Comparison of ENCODE assay signal across 11 cellular contexts in the genomic region with DNA sequence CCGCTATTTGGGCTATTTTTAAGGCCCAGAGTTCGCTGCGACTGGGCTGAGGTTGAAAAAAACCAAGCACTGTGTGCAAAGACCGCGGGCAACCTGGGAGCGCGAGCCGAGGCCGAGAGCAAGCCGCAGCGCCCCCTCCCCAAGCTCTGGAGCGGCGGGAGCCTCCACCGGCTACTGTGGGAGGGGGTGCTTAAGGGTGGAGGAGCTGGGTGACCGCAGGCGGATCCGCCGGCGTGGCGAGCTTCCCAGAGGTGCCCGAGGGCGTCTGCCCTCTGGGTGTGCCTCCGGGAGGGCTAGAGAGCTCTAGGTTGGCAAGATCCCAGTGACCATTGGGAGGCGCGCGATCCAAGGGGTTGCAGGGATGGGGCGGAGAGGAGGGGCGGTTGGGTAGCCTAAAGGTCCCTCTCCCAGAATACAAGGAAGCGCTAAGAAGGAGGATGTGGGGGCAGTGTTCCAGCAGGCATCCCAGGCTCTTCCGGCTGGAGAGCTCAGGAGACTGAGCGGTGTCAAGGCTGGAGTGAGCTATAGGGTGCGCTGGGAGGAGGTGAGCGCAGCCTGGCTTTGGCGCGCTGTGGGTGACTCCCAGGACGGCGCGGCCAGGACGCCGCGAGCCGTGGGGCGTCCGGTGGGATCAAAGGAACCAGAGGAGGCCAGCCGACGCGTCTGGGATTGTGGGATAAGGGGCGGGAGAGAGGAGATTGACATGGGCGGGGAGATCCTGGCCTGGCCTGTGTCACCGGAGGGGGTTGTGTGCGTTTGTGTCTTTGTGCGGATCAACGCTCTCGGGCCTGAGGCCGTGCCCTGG. TPM values are rescaled to one million over a fixed set of nuclear protein-coding genes. Genes with fewer than 3 reads are reported as not detected.
DNase-seq lines count a peak whose midpoint lies in the region; ATAC-seq, FAIRE-seq and TF ChIP-seq lines count a peak whose summit lies in the region.
"Had no signal": no experiment of that assay in that cellular context is flagged by ENCODE, and none has a peak within 500 bp of the region (broad histone marks: within the 10 kb centered on the region; RNA-seq: fewer than 3 reads in every experiment).

No MANE protein-coding gene starts in this region.

- peak overlapping the region; percentile 94 for H3K4me2 ChIP-seq in HepG2 (ENCODE audit: low read depth, low read length)

- H3K9me3 Mint-ChIP-seq in Calu3 (ENCODE audit: low read depth, unreplicated experiment), result no peaks in the 10 kb centered on the region
- no peaks in the 10 kb centered on the region for H3K9me3 Mint-ChIP-seq in activated CD8-positive, alpha-beta T cell treated with anti-CD3 and anti-CD28 coated beads, Interleukin-2, amount 10 ng/mL, durations not matched to agents 7 days and 5 days (ENCODE audit: insufficient read depth)

- H3K79me2 ChIP-seq in HepG2 (ENCODE audit: insufficient read depth, low read length), result no peaks in the 10 kb centered on the region

- H3K4me1 ChIP-seq in HepG2 (ENCODE audit: insufficient read depth, low read length) (peaks cover 26% of the 10 kb centered on the region), breast epithelium (no peaks in the 10 kb centered on the region)

- FAIRE-seq in HepG2 (lab: Jason Lieb, UNC), result peak; percentile 58
- FAIRE-seq: colon, G401.6 had no signal

- H3K27me3 Mint-ChIP-seq in Calu3 (ENCODE audit: unreplicated experiment), result peaks cover 82% of the 10 kb centered on the region
- H3K27me3 Mint-ChIP-seq in activated CD8-positive, alpha-beta T cell treated with anti-CD3 and anti-CD28 coated beads, Interleukin-2, amount 10 ng/mL, durations not matched to agents 7 days and 5 days (ENCODE audit: low read depth), result peaks cover 92% of the 10 kb centered on the region

- DNase-seq in Calu3 (no peak), NCI-H1092 (lab: John Stamatoyannopoulos, UW) (peak; percentile 80), HepG2 (ENCODE audit: low spot score) (peak; percentile 76), breast epithelium (ENCODE audit: low spot score in 2 of 2) (no peak), C1 segment of cervical spinal cord (lab: John Stamatoyannopoulos, UW) (no peak)
- DNase-seq in activated CD4-positive, alpha-beta T cell treated with anti-CD3 and anti-CD28 coated beads for 1 hour, result no peak
- no peak for DNase-seq in activated CD8-positive, alpha-beta T cell treated with anti-CD3 and anti-CD28 coated beads, Interleukin-2, amount 10 ng/mL, durations not matched to agents 7 days and 5 days

- CTCF ChIA-PET in Calu3 (lab: Charles Lee) (interaction anchor here (0.6 kb wide), 1 partner anchor 249 kb away, joined by 4 read pairs; no protein-coding TSS in a partner anchor), HepG2 (lab: Yijun Ruan, JAX; ENCODE audit: low intra/inter-chr PET ratio, low total read pairs) (no interaction called here)
- CTCF ChIA-PET in activated CD8-positive, alpha-beta T cell treated with anti-CD3 and anti-CD28 coated beads, Interleukin-2, amount 10 ng/mL, durations not matched to agents 7 days and 5 days (lab: Charles Lee), result interaction anchor here (2.3 kb wide), 1 partner anchor 11 kb away, joined by 10 read pairs; no protein-coding TSS in a partner anchor

- H3K9me3 ChIP-seq in HepG2 (ENCODE audit: low read length) (no peaks in the 10 kb centered on the region), breast epithelium (no peaks in the 10 kb centered on the region)

- H3K4me1 Mint-ChIP-seq in Calu3 (ENCODE audit: low read depth, unreplicated experiment), result peaks cover 10% of the 10 kb centered on the region
- peaks cover 10% of the 10 kb centered on the region for H3K4me1 Mint-ChIP-seq in activated CD8-positive, alpha-beta T cell treated with anti-CD3 and anti-CD28 coated beads, Interleukin-2, amount 10 ng/mL, durations not matched to agents 7 days and 5 days (ENCODE audit: low read depth)

- TF ChIP-seq CTCF in Calu3 (IDR thresholded peaks at IDR 0.05; ENCODE audit: unreplicated experiment) (no peak), HepG2 (CRISPR knock-in tag; IDR thresholded peaks at IDR 0.05) (peak; percentile 75), breast epithelium (IDR thresholded peaks at IDR 0.05) (no peak)

- peak; percentile 46; the same call in 1 of the 2 replicates for TF ChIP-seq RAD21 in HepG2 (CRISPR knock-in tag; IDR thresholded peaks at IDR 0.05)

- H3K27ac ChIP-seq in HepG2 (ENCODE audit: extremely low read length, insufficient read depth, low read length) (peak overlapping the region; percentile 79), breast epithelium (peak overlapping the region in 1 of 2 donors; percentile 7)

- intact Hi-C loops in Calu3 (cut with micrococcal nuclease; ENCODE audit: unreplicated experiment) (no loop called here), HepG2 (cut with micrococcal nuclease; ENCODE audit: unreplicated experiment) (loop anchor here (1.0 to 5.0 kb wide), 4 partner anchors 10 to 602 kb away; partner anchors contain the start of gene SEM1), breast epithelium (cut with DNase I; ENCODE audit: low total_unique reads) (no loop called here)

- TF ChIP-seq EP300 in HepG2 (IDR thresholded peaks at IDR 0.05; ENCODE audit: low read depth in 2 of 2, low read length in 2 of 2) (no peak), HepG2 (CRISPR knock-in tag; IDR thresholded peaks at IDR 0.05; ENCODE audit: borderline replicate concordance) (no peak)

- H3K27ac Mint-ChIP-seq in Calu3 (ENCODE audit: unreplicated experiment), result no peak overlapping the region
- no peak overlapping the region for H3K27ac Mint-ChIP-seq in activated CD8-positive, alpha-beta T cell treated with anti-CD3 and anti-CD28 coated beads, Interleukin-2, amount 10 ng/mL, durations not matched to agents 7 days and 5 days

- 0% methylated on average over 21 of the region's 55 CpGs for WGBS in HepG2 (ENCODE audit: low lambda C conversion rate)

- peak overlapping the region; percentile 37 for H2AFZ ChIP-seq in HepG2 (ENCODE audit: low read length)

- H3K4me3 Mint-ChIP-seq in Calu3 (ENCODE audit: low read depth, unreplicated experiment), result peak overlapping the region; percentile 78
- H3K4me3 Mint-ChIP-seq in activated CD8-positive, alpha-beta T cell treated with anti-CD3 and anti-CD28 coated beads, Interleukin-2, amount 10 ng/mL, durations not matched to agents 7 days and 5 days, result no peak overlapping the region

- TF ChIP-seq POLR2A in HepG2 (IDR thresholded peaks at IDR 0.05; ENCODE audit: insufficient read depth in 1 of 2, low read depth in 2 of 2, low read length in 2 of 2) (peak; percentile 56 to 82; a peak in 3 of 4 replicates), breast epithelium (IDR thresholded peaks at IDR 0.05) (no peak)

- H3K36me3 ChIP-seq in HepG2 (replicated peaks in 1 of 2; ENCODE audit: control insufficient read depth in 1 of 2, insufficient read depth in 2 of 2, low read length in 2 of 2), result no peaks in the 10 kb centered on the region; a peak in 1 of 5 replicates
- no peaks in the 10 kb centered on the region for H3K36me3 ChIP-seq in breast epithelium

- BruUV-seq in Calu3 (replicated peaks; lab: Mats Ljungman, UMichigan) (no TSS peak), HepG2 (replicated peaks; lab: Mats Ljungman, UMichigan) (TSS peak; percentile 68)

- H4K20me1 ChIP-seq in HepG2 (ENCODE audit: insufficient read depth, low read length), result no peaks in the 10 kb centered on the region

- H3K36me3 Mint-ChIP-seq in Calu3 (ENCODE audit: insufficient read depth, unreplicated experiment), result peaks cover 9% of the 10 kb centered on the region
- no peaks in the 10 kb centered on the region for H3K36me3 Mint-ChIP-seq in activated CD8-positive, alpha-beta T cell treated with anti-CD3 and anti-CD28 coated beads, Interleukin-2, amount 10 ng/mL, durations not matched to agents 7 days and 5 days (ENCODE audit: low read depth)

- ATAC-seq in SK-N-SH treated with all-trans-retinoic acid at 6 μM for 48 hours (peak; percentile 72), HepG2 (peak; percentile 90)
- ATAC-seq in activated CD8-positive, alpha-beta T cell treated with anti-CD3 and anti-CD28 coated beads, Interleukin-2, amount 10 ng/mL, durations not matched to agents 7 days and 5 days, result no peak

- in situ Hi-C loops in HepG2 (cut with HindIII; ENCODE audit: extremely low pct_ligation_motif_present, low pct_unique_long_range_greater_than_20kb), result loop anchor here (25.0 kb wide), 1 partner anchor 704 kb away; the partner anchor contains the start of gene SLC25A13

- H3K4me3 ChIP-seq in HepG2 (replicated peaks in 1 of 3; ENCODE audit: insufficient read depth in 1 of 3, low read depth in 2 of 3, low read length in 3 of 3) (peak overlapping the region; percentile 77 to 83 (median 79)), breast epithelium (peak overlapping the region in 1 of 3 donors; percentile 46)

- H3K27me3 ChIP-seq in HepG2 (ENCODE audit: control insufficient read depth in 1 of 2, insufficient read depth in 2 of 2, low read length in 2 of 2), result no peaks in the 10 kb centered on the region
- H3K27me3 ChIP-seq in breast epithelium, result peaks cover 0 to 100% of the 10 kb centered on the region in 2 donors

- POLR2A ChIA-PET in HepG2 (lab: Yijun Ruan, JAX), result interaction anchor here (0.8 to 6.6 kb wide), 13 partner anchors 10 to 713 kb away, joined by 3 to 163 read pairs (median 3); partner anchors contain the start of gene DLX6
- POLR2A ChIA-PET in activated CD8-positive, alpha-beta T cell treated with anti-CD3 and anti-CD28 coated beads, Interleukin-2, amount 10 ng/mL, durations not matched to agents 7 days and 5 days (lab: Charles Lee), result interaction anchor here (0.6 kb wide), 1 partner anchor 16 kb away, joined by 3 read pairs; no protein-coding TSS in a partner anchor

- H3K9ac ChIP-seq in HepG2 (ENCODE audit: insufficient read depth, low read depth, low read length), result peak overlapping the region; percentile 85

RNA-seq across cellular contexts. Expression of gene DLX5, which starts 8.0 kb away (rescaled TPM):
- not detected in 2 replicates for total RNA-seq in Calu3 (2022)
- not detected in 2 replicates for total RNA-seq in HepG2 (2016; rRNA removed; fragmentation: Illumina TruSeq; extraction: Trizol)
- total RNA-seq in HepG2 (2016; cell fraction: cytosol; rRNA removed; fragmentation: Illumina TruSeq; extraction: Trizol; ENCODE audit: low read depth), result not detected in 2 replicates
- not detected in 2 replicates for total RNA-seq in HepG2 (2016; cell fraction: insoluble cytoplasmic fraction; rRNA removed; fragmentation: Illumina TruSeq; extraction: Trizol)
- not detected in 2 replicates for total RNA-seq in HepG2 (2016; cell fraction: membrane; rRNA removed; fragmentation: Illumina TruSeq; extraction: Trizol)
- not detected in 2 replicates for total RNA-seq in HepG2 (2016; cell fraction: nucleus; rRNA removed; fragmentation: Illumina TruSeq; extraction: Trizol)
- polyA plus RNA-seq in HepG2 (2011; rRNA removed), result not detected in 2 replicates
- polyA plus RNA-seq in HepG2 (2011; cell fraction: cytosol; rRNA removed), result not detected in 2 replicates
- not detected in 2 replicates for polyA plus RNA-seq in HepG2 (2011; cell fraction: nucleus; rRNA removed)
- polyA plus RNA-seq in HepG2 (2012), result not detected in 2 replicates
- polyA plus RNA-seq in HepG2 (2016; cell fraction: cytosol; fragmentation: Illumina TruSeq; extraction: Trizol; ENCODE audit: low read depth), result not detected in 2 replicates
- not detected in 2 replicates for polyA plus RNA-seq in HepG2 (2016; cell fraction: insoluble cytoplasmic fraction; fragmentation: Illumina TruSeq; extraction: Trizol; ENCODE audit: low read depth)
- not detected in 2 replicates for polyA plus RNA-seq in HepG2 (2016; cell fraction: membrane; fragmentation: Illumina TruSeq; extraction: Trizol; ENCODE audit: low read depth)
- polyA plus RNA-seq in HepG2 (2016; cell fraction: nucleus; fragmentation: Illumina TruSeq; extraction: Trizol; ENCODE audit: insufficient read depth, low read depth), result not detected in 2 replicates
- polyA minus RNA-seq in HepG2 (2011; rRNA and poly(A)+ RNA removed; ENCODE audit: low replicate concordance), result not detected in 2 replicates
- not detected in 2 replicates for polyA minus RNA-seq in HepG2 (2011; cell fraction: cytosol; rRNA and poly(A)+ RNA removed)
- not detected in 2 replicates for polyA minus RNA-seq in HepG2 (2011; cell fraction: nucleus; rRNA and poly(A)+ RNA removed)
- not detected for total RNA-seq in breast epithelium
- total RNA-seq in activated CD8-positive, alpha-beta T cell treated with anti-CD3 and anti-CD28 coated beads, Interleukin-2, amount 10 ng/mL, durations not matched to agents 7 days and 5 days, result not detected
- total RNA-seq: lung microvascular endothelial cell had no signal

RNA-seq across cellular contexts. Expression of gene DLX6, which starts 11.2 kb away (rescaled TPM):
- total RNA-seq in Calu3 (2022) (1.1 and 1.2 TPM in 2 replicates), HepG2 (2016; rRNA removed; fragmentation: Illumina TruSeq; extraction: Trizol) (4.5 and 5.5 TPM in 2 replicates), breast epithelium (under 1 TPM in 1 of 3 donors, not detected in 2; under 0.01 TPM)
- 3.3 and 4.7 TPM in 2 replicates for total RNA-seq in HepG2 (2016; cell fraction: cytosol; rRNA removed; fragmentation: Illumina TruSeq; extraction: Trizol; ENCODE audit: low read depth)
- total RNA-seq in HepG2 (2016; cell fraction: insoluble cytoplasmic fraction; rRNA removed; fragmentation: Illumina TruSeq; extraction: Trizol), result 3.5 and 5.4 TPM in 2 replicates
- total RNA-seq in HepG2 (2016; cell fraction: membrane; rRNA removed; fragmentation: Illumina TruSeq; extraction: Trizol), result 5.4 and 5.6 TPM in 2 replicates
- 6.2 and 7.9 TPM in 2 replicates for total RNA-seq in HepG2 (2016; cell fraction: nucleus; rRNA removed; fragmentation: Illumina TruSeq; extraction: Trizol)
- 2.4 and 3.5 TPM in 2 replicates for polyA plus RNA-seq in HepG2 (2011; rRNA removed)
- 2.6 and 2.9 TPM in 2 replicates for polyA plus RNA-seq in HepG2 (2011; cell fraction: cytosol; rRNA removed)
- 5.8 and 7.3 TPM in 2 replicates for polyA plus RNA-seq in HepG2 (2011; cell fraction: nucleus; rRNA removed)
- 4.5 and 5.0 TPM in 2 replicates for polyA plus RNA-seq in HepG2 (2012)
- 1.5 and 1.8 TPM in 2 replicates for polyA plus RNA-seq in HepG2 (2016; cell fraction: cytosol; fragmentation: Illumina TruSeq; extraction: Trizol; ENCODE audit: low read depth)
- polyA plus RNA-seq in HepG2 (2016; cell fraction: insoluble cytoplasmic fraction; fragmentation: Illumina TruSeq; extraction: Trizol; ENCODE audit: low read depth), result 6.9 and 8.6 TPM in 2 replicates
- 3.4 and 4.2 TPM in 2 replicates for polyA plus RNA-seq in HepG2 (2016; cell fraction: membrane; fragmentation: Illumina TruSeq; extraction: Trizol; ENCODE audit: low read depth)
- 13.3 and 14.1 TPM in 2 replicates for polyA plus RNA-seq in HepG2 (2016; cell fraction: nucleus; fragmentation: Illumina TruSeq; extraction: Trizol; ENCODE audit: insufficient read depth, low read depth)
- polyA minus RNA-seq in HepG2 (2011; rRNA and poly(A)+ RNA removed; ENCODE audit: low replicate concordance), result 3.2 TPM in 1 of 2 replicates, not detected in the other
- 2.5 and 2.8 TPM in 2 replicates for polyA minus RNA-seq in HepG2 (2011; cell fraction: cytosol; rRNA and poly(A)+ RNA removed)
- 7.8 and 15.5 TPM in 2 replicates for polyA minus RNA-seq in HepG2 (2011; cell fraction: nucleus; rRNA and poly(A)+ RNA removed)
- not detected for total RNA-seq in activated CD8-positive, alpha-beta T cell treated with anti-CD3 and anti-CD28 coated beads, Interleukin-2, amount 10 ng/mL, durations not matched to agents 7 days and 5 days
- total RNA-seq: lung microvascular endothelial cell had no signal

Comparison
In these comparisons a context has a peak if more than half of its experiments do, and no peak if none do; other contexts are left out.
1. DNase-seq: peak in NCI-H1092 (single experiment) and HepG2 (single experiment); none in Calu3 (single experiment), breast epithelium (0 of 2), C1 segment of cervical spinal cord (0 of 14), activated CD4-positive, alpha-beta T cell treated with anti-CD3 and anti-CD28 coated beads for 1 hour (single experiment) and activated CD8-positive, alpha-beta T cell treated with anti-CD3 and anti-CD28 coated beads, Interleukin-2, amount 10 ng/mL, durations not matched to agents 7 days and 5 days (single experiment).